19 cellular contexts compared by ENCODE assay signal in the genomic region with DNA sequence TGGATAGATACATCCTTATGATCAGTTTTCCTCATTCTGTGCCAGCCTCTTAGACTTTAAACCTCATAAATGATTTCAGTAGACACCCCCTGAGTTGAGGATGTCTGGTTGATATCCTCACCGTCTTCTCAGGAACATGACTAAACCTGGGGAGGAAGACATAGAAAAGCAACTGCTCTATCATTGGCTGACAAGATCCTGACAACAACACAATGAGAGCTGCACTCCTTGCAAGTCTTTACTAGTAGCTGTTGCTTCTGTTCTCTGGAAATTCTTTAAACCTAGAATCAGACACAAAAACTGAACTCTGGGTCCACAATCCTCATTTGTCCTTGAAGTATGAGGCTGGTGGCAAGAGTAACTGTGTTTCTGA.
DNase-seq lines count a peak whose midpoint lies in the region; ATAC-seq lines count a peak whose summit lies in the region.
"Had no signal": no experiment of that assay in that cellular context is flagged by ENCODE, and none has a peak within 500 bp of the region (broad histone marks: within the 10 kb centered on the region; RNA-seq: fewer than 3 reads in every experiment).

No MANE protein-coding gene starts in this region.

- no peaks in the 10 kb centered on the region for H3K36me3 Mint-ChIP-seq in activated T-cell treated with anti-CD3 and anti-CD28 coated beads, Interleukin-2, amount 50 U/mL, for 4 hours (ENCODE audit: insufficient read depth)
- no peaks in the 10 kb centered on the region for H3K36me3 Mint-ChIP-seq in T-helper 2 cell treated with Interferon-gamma antibody and Interleukin-4, amounts not matched to agents 5 μg/mL and 100 μg/mL, for 36 hours (ENCODE audit: low read depth)
- H3K36me3 Mint-ChIP-seq in stimulated activated naive CD8-positive, alpha-beta T cell treated with anti-CD3 and anti-CD28 coated beads, Interleukin-15, Interleukin-2, amounts not matched to agents 100 ng/mL and 50 ng/mL, for 24 hours (ENCODE audit: low read depth), result no peaks in the 10 kb centered on the region
- H3K36me3 Mint-ChIP-seq: CD14-positive monocyte, WTC11 had no signal

- H3K9me3 ChIP-seq in effector memory CD4-positive, alpha-beta T cell (ENCODE audit: control insufficient read depth, low read length), result no peaks in the 10 kb centered on the region
- H3K9me3 ChIP-seq: vagina had no signal

- H3K27me3 ChIP-seq in effector memory CD4-positive, alpha-beta T cell (replicated peaks; ENCODE audit: control insufficient read depth, insufficient read depth, low read length, poor library complexity, severe bottlenecking), result no peaks in the 10 kb centered on the region
- H3K27me3 ChIP-seq: vagina had no signal

- peaks cover 11% of the 10 kb centered on the region for H3K4me1 Mint-ChIP-seq in activated T-cell treated with anti-CD3 and anti-CD28 coated beads, Interleukin-2, amount 50 U/mL, for 4 hours (ENCODE audit: low read depth)
- peaks cover 18% of the 10 kb centered on the region for H3K4me1 Mint-ChIP-seq in T-helper 2 cell treated with Interferon-gamma antibody and Interleukin-4, amounts not matched to agents 5 μg/mL and 100 μg/mL, for 36 hours (ENCODE audit: low read depth)
- H3K4me1 Mint-ChIP-seq in stimulated activated naive CD8-positive, alpha-beta T cell treated with anti-CD3 and anti-CD28 coated beads, Interleukin-15, Interleukin-2, amounts not matched to agents 100 ng/mL and 50 ng/mL, for 24 hours (ENCODE audit: low read depth), result peaks cover 14% of the 10 kb centered on the region
- H3K4me1 Mint-ChIP-seq: WTC11 had no signal

- H3K27ac Mint-ChIP-seq in T-helper 2 cell treated with Interferon-gamma antibody and Interleukin-4, amounts not matched to agents 5 μg/mL and 100 μg/mL, for 36 hours, result peak overlapping the region; percentile 74
- peak overlapping the region; percentile 89 for H3K27ac Mint-ChIP-seq in stimulated activated naive CD8-positive, alpha-beta T cell treated with anti-CD3 and anti-CD28 coated beads, Interleukin-15, Interleukin-2, amounts not matched to agents 100 ng/mL and 50 ng/mL, for 24 hours
- H3K27ac Mint-ChIP-seq: WTC11 had no signal

- H3K27ac ChIP-seq in effector memory CD4-positive, alpha-beta T cell (ENCODE audit: insufficient read depth, low read length, poor library complexity, severe bottlenecking), result peak overlapping the region; percentile 53
- H3K27ac ChIP-seq: vagina had no signal

- peak; percentile 83 to 85 for ATAC-seq in activated T-cell treated with anti-CD3 and anti-CD28 coated beads, Interleukin-2, amount 50 U/mL, for 4 hours
- ATAC-seq in HG03045 (IDR thresholded peaks at IDR 0.05; ENCODE audit: unreplicated experiment), result no peak
- ATAC-seq: left lobe of liver, WTC11 had no signal

- H3K27me3 Mint-ChIP-seq in activated T-cell treated with anti-CD3 and anti-CD28 coated beads, Interleukin-2, amount 50 U/mL, for 4 hours (ENCODE audit: low read depth), result no peaks in the 10 kb centered on the region
- H3K27me3 Mint-ChIP-seq in T-helper 2 cell treated with Interferon-gamma antibody and Interleukin-4, amounts not matched to agents 5 μg/mL and 100 μg/mL, for 36 hours (ENCODE audit: low read depth), result peaks cover 3% of the 10 kb centered on the region
- no peaks in the 10 kb centered on the region for H3K27me3 Mint-ChIP-seq in stimulated activated naive CD8-positive, alpha-beta T cell treated with anti-CD3 and anti-CD28 coated beads, Interleukin-15, Interleukin-2, amounts not matched to agents 100 ng/mL and 50 ng/mL, for 24 hours

- H3K4me3 ChIP-seq in effector memory CD4-positive, alpha-beta T cell (ENCODE audit: insufficient read depth, low read depth, low read length, poor library complexity, severe bottlenecking), result no peak overlapping the region
- H3K4me3 ChIP-seq: smooth muscle cell, vagina had no signal

- no peak for DNase-seq in activated T-cell treated with anti-CD3 and anti-CD28 coated beads, Interleukin-2, amount 50 U/mL, for 4 hours
- no peak for DNase-seq in activated T-cell treated with anti-CD3 and anti-CD28 coated beads, Interleukin-2, amount 50 U/mL, for 48 hours
- DNase-seq in T-helper 2 cell treated with Interferon-gamma antibody and Interleukin-4, amounts not matched to agents 5 μg/mL and 100 μg/mL, for 36 hours (ENCODE audit: low spot score), result no peak
- DNase-seq in effector memory CD4-positive, alpha-beta T cell, result no peak
- DNase-seq in GF-D8 (lab: John Stamatoyannopoulos, UW) (no peak), NCI-H69 (lab: John Stamatoyannopoulos, UW) (no peak)
- DNase-seq: amygdala, caudate nucleus, glutamatergic neuron, HCEC 1CT, NCI-H1417 treated with DMSO at 0.1 percent for 48 hours, NCI-H2171 had no signal

- H3K4me1 ChIP-seq in effector memory CD4-positive, alpha-beta T cell (ENCODE audit: control insufficient read depth, insufficient read depth, low read length, poor library complexity, severe bottlenecking), result no peaks in the 10 kb centered on the region
- H3K4me1 ChIP-seq: vagina had no signal

- H3K4me3 Mint-ChIP-seq in activated T-cell treated with anti-CD3 and anti-CD28 coated beads, Interleukin-2, amount 50 U/mL, for 4 hours, result peak overlapping the region; percentile 83
- H3K4me3 Mint-ChIP-seq in T-helper 2 cell treated with Interferon-gamma antibody and Interleukin-4, amounts not matched to agents 5 μg/mL and 100 μg/mL, for 36 hours, result peak overlapping the region; percentile 83
- H3K4me3 Mint-ChIP-seq in stimulated activated naive CD8-positive, alpha-beta T cell treated with anti-CD3 and anti-CD28 coated beads, Interleukin-15, Interleukin-2, amounts not matched to agents 100 ng/mL and 50 ng/mL, for 24 hours, result peak overlapping the region; percentile 84
- H3K4me3 Mint-ChIP-seq: CD14-positive monocyte, WTC11 had no signal

- H3K9me3 Mint-ChIP-seq in activated T-cell treated with anti-CD3 and anti-CD28 coated beads, Interleukin-2, amount 50 U/mL, for 4 hours, result no peaks in the 10 kb centered on the region
- H3K9me3 Mint-ChIP-seq in T-helper 2 cell treated with Interferon-gamma antibody and Interleukin-4, amounts not matched to agents 5 μg/mL and 100 μg/mL, for 36 hours, result no peaks in the 10 kb centered on the region
- no peaks in the 10 kb centered on the region for H3K9me3 Mint-ChIP-seq in stimulated activated naive CD8-positive, alpha-beta T cell treated with anti-CD3 and anti-CD28 coated beads, Interleukin-15, Interleukin-2, amounts not matched to agents 100 ng/mL and 50 ng/mL, for 24 hours
- H3K9me3 Mint-ChIP-seq: CD14-positive monocyte, WTC11 had no signal

- no peaks in the 10 kb centered on the region for H3K36me3 ChIP-seq in effector memory CD4-positive, alpha-beta T cell (ENCODE audit: control insufficient read depth, insufficient read depth, low read length)
- H3K36me3 ChIP-seq: vagina had no signal
